In genomic region chr3:161890147-161890625, GRCh38 we compare ENCODE assay signal across 11 cellular contexts.
DNase-seq lines count a peak whose midpoint lies in the region; TF ChIP-seq lines count a peak whose summit lies in the region.
"Had no signal": no experiment of that assay in that cellular context is flagged by ENCODE, and none has a peak within 500 bp of the region (broad histone marks: within the 10 kb centered on the region; RNA-seq: fewer than 3 reads in every experiment).

No MANE protein-coding gene starts in this region.

- no peak overlapping the region for H3K4me3 ChIP-seq in skeletal muscle cell (ENCODE audit: low read depth, low read length)
- no peak overlapping the region for H3K4me3 ChIP-seq in prostate gland

- intact Hi-C loops in prostate gland (cut with DNase I), result no loop called here

- DNase-seq in GM04503 (ENCODE audit: low read depth) (peak; percentile 56), fibroblast of gingiva (ENCODE audit: low read depth) (peak; percentile 91), skeletal muscle cell (ENCODE audit: low read depth) (peak; percentile 98), NCI-H2227 treated with DMSO at 0.1 percent for 48 hours (lab: John Stamatoyannopoulos, UW) (no peak), DMS153 treated with DMSO at 0.1 percent for 48 hours (lab: John Stamatoyannopoulos, UW; ENCODE audit: unreplicated experiment) (no peak), mesenteric fat pad (ENCODE audit: low spot score) (no peak), prostate gland (ENCODE audit: low spot score) (no peak)
- DNase-seq: activated B cell treated with CpG ODN at 0.5 μM for 24 hours; activated naive CD8-positive, alpha-beta T cell treated with anti-CD3 and anti-CD28 coated beads for 36 hours; NCI-H748 treated with DMSO at 0.1 percent for 48 hours had no signal

- H3K27me3 ChIP-seq in prostate gland (replicated peaks; ENCODE audit: insufficient read depth), result no peaks in the 10 kb centered on the region

- TF ChIP-seq POLR2A in prostate gland (IDR thresholded peaks at IDR 0.05), result no peak

- 68% methylated on average over 2 of the region's 2 CpGs for WGBS in prostate gland

- TF ChIP-seq CTCF in prostate gland (IDR thresholded peaks at IDR 0.05), result no peak

- H3K4me1 ChIP-seq in prostate gland (replicated peaks), result no peaks in the 10 kb centered on the region

- H3K9me3 ChIP-seq in prostate gland, result no peaks in the 10 kb centered on the region

- H3K27ac ChIP-seq in prostate gland, result no peak overlapping the region

- no peaks in the 10 kb centered on the region for H3K36me3 ChIP-seq in prostate gland

TF ChIP-seq in PFSK-1, 5 proteins besides CTCF, POLR2A, EP300 and RAD21:
- TF ChIP-seq REST (IDR thresholded peaks at IDR 0.05; ENCODE audit: insufficient read depth in 1 of 2, low read depth in 2 of 2, low read length in 2 of 2) (peak in 1 of 2 experiments; percentile 63; a peak in 2 of 4 replicates), SIN3A (IDR thresholded peaks at IDR 0.05; ENCODE audit: borderline replicate concordance, insufficient read depth, low read length) (0 out of 2 replicates have a peak, but pooled peaks have one; percentile 56), TAF1 (IDR thresholded peaks at IDR 0.05; ENCODE audit: borderline replicate concordance, insufficient read depth, low read length) (peak; percentile 38; the same call in 1 of the 2 replicates), FOXP2 (optimal IDR thresholded peaks at IDR 0.05; ENCODE audit: borderline replicate concordance, extremely low read depth, extremely low read length, insufficient read depth) (peak; percentile 100), POLR2AphosphoS5 (IDR thresholded peaks at IDR 0.05; ENCODE audit: low read depth, low read length) (peak; percentile 65)

Comparison
In these comparisons a context has a peak if more than half of its experiments do, and no peak if none do; other contexts are left out.
1. DNase-seq: peak in GM04503 (single experiment), fibroblast of gingiva (single experiment) and skeletal muscle cell (single experiment); none in NCI-H2227 treated with DMSO at 0.1 percent for 48 hours (single experiment), DMS153 treated with DMSO at 0.1 percent for 48 hours (single experiment), mesenteric fat pad (single experiment) and prostate gland (single experiment).